Comparison of ENCODE assay signal across 23 cellular contexts in the genomic region with DNA sequence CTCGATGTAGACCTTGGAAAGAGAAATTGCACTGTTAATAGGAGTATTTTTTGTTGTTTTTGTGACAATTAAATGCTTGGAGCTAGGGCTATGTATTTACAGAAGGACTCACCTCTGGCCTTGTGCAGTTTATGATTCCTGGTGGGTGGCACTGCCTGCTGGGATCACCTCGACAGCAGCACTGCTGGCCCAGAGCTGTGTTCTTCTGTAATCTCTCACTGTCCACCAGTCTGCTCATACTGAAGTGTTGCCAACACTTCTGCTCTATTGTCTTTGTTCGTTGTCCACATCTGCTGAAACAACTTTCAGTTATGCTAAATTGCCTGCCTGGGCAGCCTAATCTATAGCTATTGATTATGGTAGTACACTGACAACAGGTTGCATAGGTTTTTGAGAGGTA.
DNase-seq lines count a peak whose midpoint lies in the region; ATAC-seq lines count a peak whose summit lies in the region.
"Had no signal": no experiment of that assay in that cellular context is flagged by ENCODE, and none has a peak within 500 bp of the region (broad histone marks: within the 10 kb centered on the region; RNA-seq: fewer than 3 reads in every experiment).

No MANE protein-coding gene starts in this region.

- intact Hi-C loops in head of caudate nucleus (cut with DNase I) = loop anchor here (5.0 kb wide), 1 partner anchor 82 kb away; no protein-coding TSS in a partner anchor

- no peak for ATAC-seq in HG02623 (IDR thresholded peaks at IDR 0.05; ENCODE audit: unreplicated experiment)
- no peak for ATAC-seq in GM21390 (IDR thresholded peaks at IDR 0.05; ENCODE audit: unreplicated experiment)
- ATAC-seq: left lung, SK-N-SH treated with all-trans-retinoic acid at 6 μM for 48 hours had no signal

- peak; percentile 65 for DNase-seq in COR-L47 (lab: John Stamatoyannopoulos, UW)
- DNase-seq in head of caudate nucleus = peak in 30 of 42 donors; percentile 13 to 76 (median 43)
- DNase-seq in pons (ENCODE audit: low spot score) = peak; percentile 86
- DNase-seq in SIG-M5 (lab: John Stamatoyannopoulos, UW) = no peak
- no peak for DNase-seq in COLO829 (ENCODE audit: low spot score)
- DNase-seq: activated CD4-positive, alpha-beta T cell treated with anti-CD3 and anti-CD28 coated beads for 4 hours; activated naive CD4-positive, alpha-beta T cell; activated T-cell treated with anti-CD3 and anti-CD28 coated beads, Interleukin-2, amount 50 U/mL, for 24 hours; adrenal gland; H9; Kasumi-1; left lung; MV-4-11; NCI-H146; NCI-H510A; RPMI8226 had no signal

- peak overlapping the region; percentile 75 for H3K27ac ChIP-seq in angular gyrus (ENCODE audit: low read depth, low read length)
- H3K27ac ChIP-seq: adrenal gland; BLaER1 treated with 17β-estradiol and CSF1 and Interleukin-3, amounts not matched to agents 10 nM and 100 nM; HL-60; left lung; skin epidermis had no signal

Comparison
In these comparisons a context has a peak if more than half of its experiments do, and no peak if none do; other contexts are left out.
1. DNase-seq: peak in COR-L47 (single experiment), head of caudate nucleus (30 of 42) and pons (single experiment); none in SIG-M5 (single experiment) and COLO829 (single experiment).